Comparison of ENCODE assay signal across 15 cellular contexts in genomic region chr3:74089854-74090253, GRCh38.
DNase-seq lines count a peak whose midpoint lies in the region; ATAC-seq and TF ChIP-seq lines count a peak whose summit lies in the region.
"Had no signal": no experiment of that assay in that cellular context is flagged by ENCODE, and none has a peak within 500 bp of the region (broad histone marks: within the 10 kb centered on the region; RNA-seq: fewer than 3 reads in every experiment).

No MANE protein-coding gene starts in this region.

- no peaks in the 10 kb centered on the region for H3K4me1 Mint-ChIP-seq in WTC11

- H3K36me3 Mint-ChIP-seq in WTC11 = no peaks in the 10 kb centered on the region
- H3K36me3 Mint-ChIP-seq: CD8-positive, alpha-beta T cell had no signal

- H3K27ac Mint-ChIP-seq in WTC11 = no peak overlapping the region
- H3K27ac Mint-ChIP-seq: CD8-positive, alpha-beta T cell had no signal

- DNase-seq in NCI-H82 (lab: John Stamatoyannopoulos, UW) = peak; percentile 3
- DNase-seq in NCI-H82 treated with DMSO at 0.1 percent for 48 hours (lab: John Stamatoyannopoulos, UW; ENCODE audit: unreplicated experiment) = no peak
- no peak for DNase-seq in WTC11 (ENCODE audit: low spot score)
- DNase-seq in left kidney (ENCODE audit: low read depth, low spot score) = peak; percentile 69
- DNase-seq in stromal cell of bone marrow (ENCODE audit: low read depth) = peak; percentile 18
- DNase-seq in stimulated activated naive CD4-positive, alpha-beta T cell (lab: John Stamatoyannopoulos, UW) = no peak
- no peak for DNase-seq in effector CD8-positive, alpha-beta T cell (lab: John Stamatoyannopoulos, UW)
- no peak for DNase-seq in RPMI8226
- DNase-seq: CD8-positive, alpha-beta T cell; KBM-7; NCI-H1092 treated with DMSO at 0.1 percent for 48 hours; NCI-H187 treated with DMSO at 0.1 percent for 48 hours; NCI-H510A treated with DMSO at 0.1 percent for 48 hours; PC-3 had no signal

- POLR2A ChIA-PET in WTC11 (lab: Charles Lee) = no interaction called here

- no peaks in the 10 kb centered on the region for H3K9me3 Mint-ChIP-seq in WTC11

- CTCF ChIA-PET in WTC11 (lab: Charles Lee) = no interaction called here

- no peaks in the 10 kb centered on the region for H3K27me3 Mint-ChIP-seq in WTC11 (ENCODE audit: low read depth)

- ATAC-seq in WTC11 = peak; percentile 39
- ATAC-seq: A549; CD8-positive, alpha-beta T cell; PC-3 had no signal

- TF ChIP-seq CTCF in WTC11 (IDR thresholded peaks at IDR 0.05) = no peak

- H3K4me3 Mint-ChIP-seq in WTC11 = no peak overlapping the region
- H3K4me3 Mint-ChIP-seq: CD8-positive, alpha-beta T cell had no signal

TF ChIP-seq in WTC11, 78 proteins besides CTCF, POLR2A, EP300 and RAD21:
- TF ChIP-seq EMX1 (CRISPR knock-in tag; IDR thresholded peaks at IDR 0.05) (no peak), SP1 (CRISPR knock-in tag; conservative IDR thresholded peaks at IDR 0.05) (no peak)

Comparison
In these comparisons a context has a peak if more than half of its experiments do, and no peak if none do; other contexts are left out.
1. DNase-seq: peak in NCI-H82 (single experiment), left kidney (single experiment) and stromal cell of bone marrow (single experiment); none in NCI-H82 treated with DMSO at 0.1 percent for 48 hours (single experiment), WTC11 (single experiment), stimulated activated naive CD4-positive, alpha-beta T cell (0 of 6), effector CD8-positive, alpha-beta T cell (single experiment) and RPMI8226 (single experiment).